ENCODE assay signal across 8 cellular contexts in the genomic region with DNA sequence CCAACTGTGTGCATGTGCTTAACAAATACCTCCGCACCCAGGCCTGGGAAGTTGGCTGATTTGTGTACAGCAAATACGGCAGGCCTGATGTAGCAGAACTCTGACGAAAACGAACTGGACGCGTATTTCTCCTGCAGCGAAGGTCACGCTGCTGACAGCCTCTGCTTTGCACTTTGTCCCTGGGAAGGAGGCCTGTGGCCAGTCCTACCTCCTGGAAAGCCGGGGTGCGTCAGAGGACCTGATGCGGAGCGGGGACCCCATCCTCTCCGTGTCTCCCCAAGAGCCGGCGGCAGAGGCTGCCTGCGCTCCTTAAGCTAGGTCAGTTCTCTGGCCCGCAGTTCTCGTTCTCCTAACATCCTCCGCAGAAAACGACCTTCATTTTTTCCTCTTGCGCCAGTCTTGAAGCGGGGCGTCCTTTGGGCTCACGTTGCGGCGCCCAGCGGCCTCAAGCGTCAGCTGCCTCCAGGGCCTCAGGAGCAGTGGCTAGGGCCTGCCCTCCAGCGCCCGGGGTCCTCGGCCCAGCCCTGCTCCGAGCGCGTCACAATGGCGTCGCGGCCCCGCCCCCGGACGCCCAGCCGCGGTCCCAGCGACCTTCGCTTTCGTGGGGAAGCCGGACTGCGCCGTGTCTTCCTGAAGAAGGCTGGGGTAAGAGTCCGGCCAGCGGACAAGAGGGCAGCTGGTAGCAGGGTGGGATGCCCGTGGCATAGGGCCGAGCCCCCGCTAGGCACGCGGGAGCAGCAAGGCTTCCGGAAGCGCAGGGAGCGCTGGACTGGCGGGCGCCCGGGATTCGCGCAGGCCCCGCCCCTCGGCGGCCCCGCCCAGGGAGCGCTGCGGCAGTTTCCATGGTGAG. TPM values are rescaled to one million over a fixed set of nuclear protein-coding genes. Genes with fewer than 3 reads are reported as not detected.
DNase-seq lines count a peak whose midpoint lies in the region; ATAC-seq lines count a peak whose summit lies in the region.

Gene ZNF487 (plus strand): TSS at position 821 of the 850 bp plus-strand sequence. CDS start 38,703 bp downstream, outside the sequence.

- DNase-seq in AG08395 (ENCODE audit: low spot score) (peak; percentile 94), NCI-H2227 (lab: John Stamatoyannopoulos, UW; ENCODE audit: unreplicated experiment) (peak; percentile 86), cerebellum (ENCODE audit: low spot score) (peak; percentile 95), kidney glomerular epithelial cell (lab: John Stamatoyannopoulos, UW) (peak; percentile 82)
- DNase-seq in activated CD4-positive, alpha-beta T cell treated with anti-CD3 and anti-CD28 coated beads for 24 hours (ENCODE audit: low read depth in 2 of 2) = peak; percentile 74 to 79
- DNase-seq in stimulated activated CD4-positive, alpha-beta T cell treated with anti-CD3 and anti-CD28 coated beads, Interleukin-15, amount 100 ng/mL, for 48 hours (ENCODE audit: low read depth in 2 of 2) = peak; percentile 72 to 82

- ATAC-seq in GM18858 (IDR thresholded peaks at IDR 0.05; ENCODE audit: unreplicated experiment) = peak; percentile 94
- ATAC-seq in HG03064 (IDR thresholded peaks at IDR 0.05; ENCODE audit: low read depth, unreplicated experiment) = peak; percentile 99

RNA-seq across cellular contexts. Expression of gene ZNF487, which starts in this region (rescaled TPM):
- 26.0 TPM for total RNA-seq in cerebellum

Comparison
In these comparisons a context has a peak if more than half of its experiments do, and no peak if none do; other contexts are left out.
1. Peak in every context shown above with its lines: DNase-seq and ATAC-seq.